8 cellular contexts compared by ENCODE assay signal in the genomic region with DNA sequence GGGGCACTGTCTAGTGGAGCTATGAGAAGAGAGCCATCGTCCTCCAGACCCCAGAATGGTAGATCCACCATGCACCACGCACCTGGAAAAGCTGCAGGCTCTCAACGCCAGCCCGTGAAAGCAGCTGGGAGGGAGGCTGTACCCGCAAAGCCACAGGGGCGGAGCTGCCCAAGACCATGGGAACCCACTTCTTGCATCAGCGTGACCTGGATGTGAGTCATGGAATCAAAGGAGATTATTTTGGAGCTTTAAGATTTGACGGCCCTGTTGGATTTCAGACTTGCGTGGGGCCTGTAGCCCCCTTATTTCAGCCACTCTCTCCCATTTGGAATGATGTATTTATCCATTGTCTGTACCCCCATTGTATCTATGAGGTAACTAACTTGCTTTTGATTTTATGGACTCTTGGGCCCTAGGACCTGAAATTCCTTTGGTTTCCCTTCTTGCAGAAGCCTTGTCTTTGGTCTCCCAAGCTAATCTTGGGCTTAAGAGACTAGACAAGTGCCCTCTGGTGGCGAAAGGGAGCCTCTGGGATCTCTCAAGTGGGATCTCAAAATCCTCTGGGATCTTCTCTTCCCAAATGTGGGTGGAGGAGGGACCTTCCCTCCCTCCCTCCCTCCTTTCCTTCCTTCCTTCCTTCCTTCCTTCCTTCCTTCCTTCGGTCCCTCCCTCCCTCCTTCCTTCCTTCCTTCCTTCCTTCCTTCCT. TPM values are rescaled to one million over a fixed set of nuclear protein-coding genes. Genes with fewer than 3 reads are reported as not detected.
DNase-seq lines count a peak whose midpoint lies in the region; ATAC-seq, FAIRE-seq and TF ChIP-seq lines count a peak whose summit lies in the region.

No MANE protein-coding gene starts in this region.

- no peaks in the 10 kb centered on the region for H3K27me3 Mint-ChIP-seq in mesothelial cell of epicardium (ENCODE audit: low read depth)

- no peaks in the 10 kb centered on the region for H3K4me1 Mint-ChIP-seq in mesothelial cell of epicardium

- no peak for ATAC-seq in activated CD4-positive, CD25-positive, alpha-beta regulatory T cell treated with anti-CD3 and anti-CD28 coated beads, Interleukin-2, amount 50 U/mL, for 24 hours

- no peak overlapping the region for H3K4me3 ChIP-seq in cardiac fibroblast (replicated peaks in 1 of 2; ENCODE audit: low read depth in 2 of 2, low read length in 2 of 2)

- TF ChIP-seq POLR2A in GM12892 (IDR thresholded peaks at IDR 0.05; ENCODE audit: low read depth, low read length): no peak

- TF ChIP-seq CTCF in cardiac fibroblast (IDR thresholded peaks at IDR 0.05; ENCODE audit: low read depth, low read length) (peak; percentile 65), mesothelial cell of epicardium (IDR thresholded peaks at IDR 0.05; ENCODE audit: unreplicated experiment) (no peak)

- no peak overlapping the region for H3K4me3 Mint-ChIP-seq in mesothelial cell of epicardium

- H3K9me3 Mint-ChIP-seq in mesothelial cell of epicardium: no peaks in the 10 kb centered on the region

- DNase-seq in NCI-H524 (lab: John Stamatoyannopoulos, UW) (peak; percentile 47 to 67), NCI-H524 treated with DMSO at 0.1 percent for 48 hours (lab: John Stamatoyannopoulos, UW) (no peak), MV-4-11 (lab: John Stamatoyannopoulos, UW) (peak; percentile 76), cardiac fibroblast (ENCODE audit: low read depth in 2 of 2) (peak; percentile 75 to 83), lung microvascular endothelial cell (ENCODE audit: low read depth in 2 of 2) (peak; percentile 11 to 67), mesothelial cell of epicardium (ENCODE audit: low spot score in 2 of 2, unreplicated experiment in 2 of 2) (no peak), GM12892 (ENCODE audit: insufficient read length) (no peak)

- H3K27ac Mint-ChIP-seq in mesothelial cell of epicardium: no peak overlapping the region

- no peak for FAIRE-seq in GM12892 (lab: Jason Lieb, UNC)

- H3K36me3 Mint-ChIP-seq in mesothelial cell of epicardium: no peaks in the 10 kb centered on the region

RNA-seq across cellular contexts. Expression of a gene that starts 58.2 kb away (rescaled TPM):
- total RNA-seq in lung microvascular endothelial cell (41.6 and 56.2 TPM in 2 replicates), mesothelial cell of epicardium (76.7 to 80.6 TPM (median 78.9 TPM) in 3 replicates)
- polyA plus RNA-seq in GM12892 (2012; ENCODE audit: missing spikeins): 24.1 TPM

Comparison
In these comparisons a context has a peak if more than half of its experiments do, and no peak if none do; other contexts are left out.
1. DNase-seq: peak in NCI-H524 (2 of 2), MV-4-11 (single experiment), cardiac fibroblast (2 of 2) and lung microvascular endothelial cell (2 of 2); none in NCI-H524 treated with DMSO at 0.1 percent for 48 hours (single experiment), mesothelial cell of epicardium (0 of 2) and GM12892 (single experiment).